ENCODE assay signal across 8 cellular contexts in genomic region chr4:680565-680930, GRCh38. TPM values are rescaled to one million over a fixed set of nuclear protein-coding genes. Genes with fewer than 3 reads are reported as not detected.
DNase-seq lines count a peak whose midpoint lies in the region; ATAC-seq and TF ChIP-seq lines count a peak whose summit lies in the region.

No MANE protein-coding gene starts in this region.

- no peaks in the 10 kb centered on the region for H3K9me3 ChIP-seq in colonic mucosa

- H3K27ac Mint-ChIP-seq in naive thymus-derived CD8-positive, alpha-beta T cell, result peak overlapping the region in 7 of 10 donors; percentile 19 to 70 (median 52)

- H3K36me3 Mint-ChIP-seq in naive thymus-derived CD8-positive, alpha-beta T cell, result no peaks in the 10 kb centered on the region

- H3K36me3 ChIP-seq in colonic mucosa, result no peaks in the 10 kb centered on the region

- peaks cover 4% of the 10 kb centered on the region for H3K4me1 ChIP-seq in colonic mucosa

- peak overlapping the region; percentile 9 to 55 for H3K9ac ChIP-seq in colonic mucosa (ENCODE audit: low read depth in 2 of 2, low read length in 2 of 2)

- no peak for TF ChIP-seq CTCF in C4-2B (conservative IDR thresholded peaks at IDR 0.05)
- TF ChIP-seq CTCF in colonic mucosa (IDR thresholded peaks at IDR 0.05), result no peak

- no peak for DNase-seq in colonic mucosa
- peak in 1 of 10 donors; percentile 9 for DNase-seq in naive thymus-derived CD8-positive, alpha-beta T cell
- no peak for DNase-seq in NCI-H2081 (lab: John Stamatoyannopoulos, UW)
- no peak for DNase-seq in COLO829 (ENCODE audit: low spot score)
- DNase-seq in stimulated activated CD4-positive, alpha-beta T cell treated with anti-CD3 and anti-CD28 coated beads, Interleukin-4, amount 100 ng/mL, for 1 hour, result no peak

- no peaks in the 10 kb centered on the region for H3K9me3 Mint-ChIP-seq in naive thymus-derived CD8-positive, alpha-beta T cell

- POLR2A ChIA-PET in naive thymus-derived CD8-positive, alpha-beta T cell (lab: Charles Lee), result interaction anchor here (0.6 to 1.3 kb wide), 3 partner anchors 16 to 569 kb away, joined by 3 to 4 read pairs (median 3); no protein-coding TSS in a partner anchor

- peaks cover 0 to 22% (median 10%) of the 10 kb centered on the region in 4 donors for H3K4me1 Mint-ChIP-seq in naive thymus-derived CD8-positive, alpha-beta T cell

- intact Hi-C loops in colonic mucosa (cut with DNase I), result no loop called here

- H3K27me3 ChIP-seq in colonic mucosa, result no peaks in the 10 kb centered on the region

- H3K4me3 ChIP-seq in colonic mucosa, result peak overlapping the region; percentile 43

- ATAC-seq in HG03342 (IDR thresholded peaks at IDR 0.05; ENCODE audit: unreplicated experiment) (peak; percentile 14), GM19463 (IDR thresholded peaks at IDR 0.05; ENCODE audit: unreplicated experiment) (no peak)
- peak; percentile 11 to 29 for ATAC-seq in naive thymus-derived CD8-positive, alpha-beta T cell

- peak overlapping the region; percentile 44 to 77 (median 64) for H3K4me3 Mint-ChIP-seq in naive thymus-derived CD8-positive, alpha-beta T cell

- H3K27me3 Mint-ChIP-seq in naive thymus-derived CD8-positive, alpha-beta T cell, result peaks cover 2 to 9% (median 4%) of the 10 kb centered on the region in 5 donors

- peak overlapping the region; percentile 66 for H3K27ac ChIP-seq in C4-2B
- no peak overlapping the region for H3K27ac ChIP-seq in colonic mucosa

RNA-seq across cellular contexts. Expression of gene MYL5, which starts 6.2 kb away (rescaled TPM):
- total RNA-seq in colonic mucosa, result 10 to 100 TPM; 17.3 to 53.6 TPM
- total RNA-seq in naive thymus-derived CD8-positive, alpha-beta T cell, result 10 to 100 TPM; 34.9 to 35.6 TPM
- 10 to 100 TPM in 1 of 3 donors, 1 to 10 TPM in 2; 3.1 to 13.9 (median 7.5) TPM for polyA plus RNA-seq in naive thymus-derived CD8-positive, alpha-beta T cell

RNA-seq across cellular contexts. Expression of gene ATP5ME, which starts 6.5 kb away (rescaled TPM):
- 100 to 1,000 TPM; 416 to 553 TPM for total RNA-seq in colonic mucosa
- 100 to 1,000 TPM; 146 to 155 TPM for total RNA-seq in naive thymus-derived CD8-positive, alpha-beta T cell
- 100 to 1,000 TPM; 420 to 468 (median 462) TPM for polyA plus RNA-seq in naive thymus-derived CD8-positive, alpha-beta T cell

RNA-seq across cellular contexts. Expression of gene SLC49A3, which starts 8.4 kb away (rescaled TPM):
- total RNA-seq in colonic mucosa, result 1 to 10 TPM; 7.1 to 8.4 TPM
- 1 to 10 TPM; 2.0 to 3.7 TPM for total RNA-seq in naive thymus-derived CD8-positive, alpha-beta T cell
- polyA plus RNA-seq in naive thymus-derived CD8-positive, alpha-beta T cell, result under 1 TPM in 2 of 3 donors, not detected in 1; 0.30 to 0.38 TPM

RNA-seq across cellular contexts. Expression of gene PCGF3, which starts 25.1 kb away (rescaled TPM):
- total RNA-seq in colonic mucosa, result 10 to 100 TPM; 50.8 to 53.2 TPM
- 10 to 100 TPM; 45.6 to 49.3 TPM for total RNA-seq in naive thymus-derived CD8-positive, alpha-beta T cell
- polyA plus RNA-seq in naive thymus-derived CD8-positive, alpha-beta T cell, result 1 to 10 TPM; 3.4 to 4.4 (median 3.9) TPM

RNA-seq across cellular contexts. Expression of gene PDE6B, which starts 55.2 kb away (rescaled TPM):
- total RNA-seq in colonic mucosa, result 1 to 10 TPM; 1.2 to 2.3 TPM
- 10 to 100 TPM; 20.7 to 24.7 TPM for total RNA-seq in naive thymus-derived CD8-positive, alpha-beta T cell
- polyA plus RNA-seq in naive thymus-derived CD8-positive, alpha-beta T cell, result 10 to 100 TPM; 21.5 to 26.3 (median 25.4) TPM
